Comparison of ENCODE assay signal across 10 cellular contexts in the genomic region with DNA sequence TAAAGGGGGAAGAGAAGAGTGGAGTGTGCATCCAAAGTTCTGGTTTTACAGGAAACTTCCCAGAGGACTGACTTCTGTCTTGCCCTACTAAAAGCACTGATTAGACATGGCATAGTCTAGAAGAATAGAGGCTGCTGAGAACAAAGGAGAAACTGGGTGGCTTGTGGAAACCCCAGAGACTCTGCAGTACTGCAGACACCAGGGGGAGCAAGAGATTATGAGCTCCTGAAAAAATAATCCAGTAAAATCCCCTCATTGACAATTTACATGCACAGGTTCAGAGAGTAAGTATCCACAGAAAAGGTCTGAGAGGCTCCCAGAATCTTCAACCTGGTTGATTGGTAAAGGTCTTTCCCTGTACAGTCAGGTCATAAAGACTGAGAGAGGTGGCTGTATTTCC.
DNase-seq lines count a peak whose midpoint lies in the region; ATAC-seq and TF ChIP-seq lines count a peak whose summit lies in the region.
"Had no signal": no experiment of that assay in that cellular context is flagged by ENCODE, and none has a peak within 500 bp of the region (broad histone marks: within the 10 kb centered on the region; RNA-seq: fewer than 3 reads in every experiment).

No MANE protein-coding gene starts in this region.

- no peak for ATAC-seq in GM18520 (IDR thresholded peaks at IDR 0.05; ENCODE audit: unreplicated experiment)
- no peak for ATAC-seq in HG03025 (IDR thresholded peaks at IDR 0.05; ENCODE audit: low FRiP score, unreplicated experiment)

- intact Hi-C loops in tibial artery (cut with DNase I; ENCODE audit: low total_unique reads) = no loop called here

- TF ChIP-seq CTCF in GM12865 (IDR thresholded peaks at IDR 0.05; ENCODE audit: insufficient read depth, low read depth, low read length, missing control alignments) (peak; percentile 23), nephron progenitor cell (IDR thresholded peaks at IDR 0.05) (peak; percentile 54), tibial artery (IDR thresholded peaks at IDR 0.05) (no peak)

- no peak overlapping the region for H3K27ac ChIP-seq in tibial artery

- no peaks in the 10 kb centered on the region for H3K9me3 ChIP-seq in tibial artery

- no peaks in the 10 kb centered on the region for H3K4me1 ChIP-seq in tibial artery

- no peaks in the 10 kb centered on the region for H3K9me3 Mint-ChIP-seq in nephron progenitor cell

- no peaks in the 10 kb centered on the region for H3K36me3 ChIP-seq in tibial artery

- in situ Hi-C loops in KBM-7 (cut with MboI; ENCODE audit: low pct_unique_long_range_greater_than_20kb, low sequenced_read_pairs) (no loop called here), T47D (cut with HindIII; ENCODE audit: low pct_unique_long_range_greater_than_20kb, low sequenced_read_pairs) (no loop called here)

- DNase-seq in GM12865 (ENCODE audit: low read depth) (no peak), KBM-7 (peak; percentile 4), T47D (ENCODE audit: low read depth in 1 of 2, low spot score in 1 of 2) (peak; percentile 1 to 33), nephron progenitor cell (peak; percentile 18), tibial artery (no peak)
- DNase-seq: stimulated activated CD4-positive, alpha-beta T cell treated with anti-CD3 and anti-CD28 coated beads, Interleukin-15, amount 100 ng/mL, for 24 hours; SW 1271 had no signal

- H3K27me3 ChIP-seq in tibial artery = no peaks in the 10 kb centered on the region

- no peak overlapping the region for H3K4me3 ChIP-seq in GM12865 (ENCODE audit: low read depth, low read length)
- no peak overlapping the region for H3K4me3 ChIP-seq in tibial artery

- no peak overlapping the region for H3K27ac Mint-ChIP-seq in nephron progenitor cell
- H3K27ac Mint-ChIP-seq: activated naive CD4-positive, alpha-beta T cell treated with anti-CD3 and anti-CD28 coated beads, Interleukin-2, amount 50 U/mL, for 24 hours had no signal

- no peaks in the 10 kb centered on the region for H3K27me3 Mint-ChIP-seq in nephron progenitor cell (ENCODE audit: low read depth, poor library complexity)
- H3K27me3 Mint-ChIP-seq: activated naive CD4-positive, alpha-beta T cell treated with anti-CD3 and anti-CD28 coated beads, Interleukin-2, amount 50 U/mL, for 24 hours had no signal

- H3K4me1 Mint-ChIP-seq in nephron progenitor cell = no peaks in the 10 kb centered on the region
- H3K4me1 Mint-ChIP-seq: activated naive CD4-positive, alpha-beta T cell treated with anti-CD3 and anti-CD28 coated beads, Interleukin-2, amount 50 U/mL, for 24 hours had no signal

- H3K4me3 Mint-ChIP-seq in nephron progenitor cell = no peak overlapping the region
- H3K4me3 Mint-ChIP-seq: activated naive CD4-positive, alpha-beta T cell treated with anti-CD3 and anti-CD28 coated beads, Interleukin-2, amount 50 U/mL, for 24 hours had no signal

- no peaks in the 10 kb centered on the region for H3K36me3 Mint-ChIP-seq in nephron progenitor cell (ENCODE audit: low read depth)
- H3K36me3 Mint-ChIP-seq: activated naive CD4-positive, alpha-beta T cell treated with anti-CD3 and anti-CD28 coated beads, Interleukin-2, amount 50 U/mL, for 24 hours had no signal

Comparison
In these comparisons a context has a peak if more than half of its experiments do, and no peak if none do; other contexts are left out.
1. DNase-seq: peak in KBM-7 (single experiment), T47D (2 of 2) and nephron progenitor cell (single experiment); none in GM12865 (single experiment) and tibial artery (0 of 2).
2. CTCF ChIP-seq: peak in GM12865 (single experiment) and nephron progenitor cell (single experiment); none in tibial artery (0 of 2).